In the genomic region with DNA sequence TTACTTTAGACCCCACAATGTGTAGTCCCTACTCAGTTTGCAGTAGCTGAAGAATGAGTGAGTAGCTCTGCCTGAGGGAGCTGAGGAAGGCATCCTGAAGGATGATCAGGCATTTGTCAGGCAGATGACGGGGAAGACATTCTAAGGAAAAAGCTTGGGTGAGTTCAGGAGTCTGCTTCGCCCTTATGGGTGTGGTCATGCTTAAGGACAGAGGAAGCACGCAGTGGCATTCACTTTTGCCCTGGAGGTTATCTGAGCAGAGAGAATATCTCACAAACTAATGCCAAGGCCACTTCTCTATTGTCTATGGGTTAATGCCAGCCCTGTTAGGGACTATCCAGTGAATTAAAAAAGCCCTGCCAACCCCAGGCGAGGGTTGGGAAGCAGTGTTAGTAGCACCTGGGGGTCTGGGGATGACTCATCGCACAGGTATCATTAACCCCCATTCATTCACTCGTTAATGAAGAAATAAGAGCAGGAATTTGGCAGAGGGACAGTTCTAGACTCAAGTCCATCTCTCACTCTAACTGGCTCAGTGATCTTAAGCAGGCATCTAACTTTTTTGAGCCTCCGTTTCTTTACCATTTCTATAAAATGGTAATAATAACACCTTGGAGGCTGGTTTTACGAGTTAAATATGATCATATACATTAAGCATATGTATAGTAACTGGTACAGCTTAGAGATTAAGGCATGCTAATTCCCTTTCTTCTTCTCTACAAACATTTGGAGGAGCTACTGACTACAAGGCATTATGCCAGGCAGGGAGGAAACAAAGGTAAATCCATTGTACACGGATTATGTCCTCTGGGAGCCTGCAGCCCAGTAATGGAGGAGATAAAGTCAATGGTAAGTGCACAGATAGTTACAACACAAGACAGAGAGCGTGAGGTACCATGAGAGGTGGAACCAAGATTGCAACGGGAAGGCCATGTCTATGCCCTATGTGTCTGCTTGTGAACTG, we compare ENCODE assay signal across 26 cellular contexts.
DNase-seq lines count a peak whose midpoint lies in the region; ATAC-seq, FAIRE-seq and TF ChIP-seq lines count a peak whose summit lies in the region.
"Had no signal": no experiment of that assay in that cellular context is flagged by ENCODE, and none has a peak within 500 bp of the region (broad histone marks: within the 10 kb centered on the region; RNA-seq: fewer than 3 reads in every experiment).

No MANE protein-coding gene starts in this region.

- no peak overlapping the region for H3K56ac ChIP-seq in IMR-90 (ENCODE audit: extremely low read depth, insufficient read depth, low read length)

- TF ChIP-seq CTCF in DOHH2 (IDR thresholded peaks at IDR 0.05; ENCODE audit: low read depth, low read length, poor library complexity, severe bottlenecking) (no peak), IMR-90 (conservative IDR thresholded peaks at IDR 0.05; ENCODE audit: low read depth, low read length) (no peak), K562 (IDR thresholded peaks at IDR 0.05 in 2 of 3, conservative IDR thresholded peaks at IDR 0.05 in 1 of 3; ENCODE audit: insufficient read depth in 2 of 3, low read depth in 1 of 3, low read length in 3 of 3) (no peak)

- H3K9me3 Mint-ChIP-seq in memory B cell: no peaks in the 10 kb centered on the region
- H3K9me3 Mint-ChIP-seq: CD4-positive, alpha-beta memory T cell; T-helper 1 cell treated with Interleukin-12 subunit alpha and Interleukin-12 subunit beta and Interleukin-4 antibody, amounts not matched to agents 30 μg/mL and 1 μg/mL, for 36 hours had no signal

- H3K27ac ChIP-seq in DOHH2 (ENCODE audit: low read depth, low read length): peak overlapping the region; percentile 95
- no peak overlapping the region for H3K27ac ChIP-seq in IMR-90 (ENCODE audit: insufficient read depth, low read length)
- no peak overlapping the region for H3K27ac ChIP-seq in K562 (ENCODE audit: extremely low read depth, low read depth, low read length)
- H3K27ac ChIP-seq: cardiac muscle cell, prostate gland, SJCRH30, thoracic aorta, WERI-Rb-1 had no signal

- H3K4ac ChIP-seq in IMR-90 (ENCODE audit: low read depth, low read length): no peak overlapping the region

- H3K36me3 ChIP-seq in DOHH2 (ENCODE audit: control insufficient read depth, low read length) (peaks cover 5% of the 10 kb centered on the region; the same call in 1 of the 2 replicates), IMR-90 (ENCODE audit: control insufficient read depth, insufficient read depth, low read length) (no peaks in the 10 kb centered on the region), K562 (ENCODE audit: control insufficient read depth, insufficient read depth, low read length) (no peaks in the 10 kb centered on the region)
- H3K36me3 ChIP-seq: cardiac muscle cell, prostate gland, SJCRH30, thoracic aorta, WERI-Rb-1 had no signal

- H3K4me3 ChIP-seq in DOHH2 (ENCODE audit: low read length) (peak overlapping the region; percentile 79), IMR-90 (ENCODE audit: insufficient read depth, low read depth, low read length) (no peak overlapping the region), K562 (no peak overlapping the region)
- H3K4me3 ChIP-seq: cardiac muscle cell, prostate gland, SJCRH30, thoracic aorta had no signal

- peaks cover 23% of the 10 kb centered on the region for H3K79me2 ChIP-seq in DOHH2 (ENCODE audit: control insufficient read depth, low read length)
- no peaks in the 10 kb centered on the region for H3K79me2 ChIP-seq in K562 (ENCODE audit: control insufficient read depth, insufficient read depth, low read length)

- no peak for FAIRE-seq in K562 (lab: Jason Lieb, UNC)
- FAIRE-seq: HTR-8/SVneo had no signal

- TF ChIP-seq POLR2A in IMR-90 (IDR thresholded peaks at IDR 0.05; ENCODE audit: low read depth, low read length) (no peak), K562 (conservative IDR thresholded peaks at IDR 0.05) (no peak)

- BruUV-seq in IMR-90 (replicated peaks; lab: Mats Ljungman, UMichigan): no TSS peak
- BruUV-seq in K562 (replicated peaks; lab: Mats Ljungman, UMichigan): no TSS peak

- peak overlapping the region; percentile 28; the same call in 1 of the 2 replicates for H2BK20ac ChIP-seq in IMR-90 (ENCODE audit: low read depth, low read length)

- H3F3A ChIP-seq in DOHH2 (ENCODE audit: control insufficient read depth, insufficient read depth): peaks cover 46% of the 10 kb centered on the region

- no peaks in the 10 kb centered on the region for H4K20me1 ChIP-seq in DOHH2 (ENCODE audit: control insufficient read depth, insufficient read depth, low read depth, low read length)
- H4K20me1 ChIP-seq in IMR-90 (ENCODE audit: insufficient read depth, low read length): no peaks in the 10 kb centered on the region
- 0 out of 2 replicates have a peak, but pooled peaks cover 4% of the 10 kb centered on the region for H4K20me1 ChIP-seq in K562 (replicated peaks; ENCODE audit: control insufficient read depth, insufficient read depth, low read length)

- H3K4me1 ChIP-seq in DOHH2 (ENCODE audit: control insufficient read depth, low read length) (peaks cover 92% of the 10 kb centered on the region), IMR-90 (ENCODE audit: control insufficient read depth, insufficient read depth, low read length) (peaks cover 3% of the 10 kb centered on the region; the same call in 1 of the 2 replicates), K562 (replicated peaks in 1 of 2; ENCODE audit: control insufficient read depth in 2 of 2, insufficient read depth in 2 of 2, low read length in 2 of 2) (no peaks in the 10 kb centered on the region)
- H3K4me1 ChIP-seq: prostate gland had no signal

- H3K9me1 ChIP-seq in IMR-90 (ENCODE audit: insufficient read depth, low read length) (no peaks in the 10 kb centered on the region), K562 (ENCODE audit: control insufficient read depth, insufficient read depth, low read length) (no peaks in the 10 kb centered on the region)

- no peak overlapping the region for H4K8ac ChIP-seq in IMR-90 (ENCODE audit: low read depth in 2 of 2, low read length in 2 of 2)

- ATAC-seq in IMR-90 (ENCODE audit: low read depth): no peak
- peak; percentile 30; the same call in 2 of the 3 replicates for ATAC-seq in K562
- ATAC-seq in memory B cell (ENCODE audit: low read depth): no peak
- ATAC-seq in GM18858 (IDR thresholded peaks at IDR 0.05; ENCODE audit: unreplicated experiment): no peak
- ATAC-seq: PC-3 had no signal

- CTCF ChIA-PET in IMR-90 (lab: Yijun Ruan, JAX): interaction anchor here (0.8 kb wide), 1 partner anchor 23 kb away, joined by 4 read pairs; no protein-coding TSS in a partner anchor
- CTCF ChIA-PET in K562 (lab: Yijun Ruan, JAX; ENCODE audit: low intra/inter-chr PET ratio): no interaction called here

- H3K27me3 ChIP-seq in DOHH2 (ENCODE audit: control insufficient read depth, low read length): no peaks in the 10 kb centered on the region
- H3K27me3 ChIP-seq in IMR-90 (ENCODE audit: control insufficient read depth, insufficient read depth, low read length): peaks cover 2% of the 10 kb centered on the region; the same call in 1 of the 2 replicates
- H3K27me3 ChIP-seq in K562 (ENCODE audit: control insufficient read depth in 2 of 2, insufficient read depth in 2 of 2, low read length in 2 of 2): peaks cover 22 to 30% of the 10 kb centered on the region in 2 experiments
- H3K27me3 ChIP-seq: cardiac muscle cell, SJCRH30 had no signal

- no peak overlapping the region for H4K5ac ChIP-seq in IMR-90 (ENCODE audit: low read depth, low read length)

- no peak overlapping the region for H2BK5ac ChIP-seq in IMR-90 (ENCODE audit: low read depth, low read length, poor library complexity, severe bottlenecking)

- no peak overlapping the region for H2AK5ac ChIP-seq in IMR-90 (ENCODE audit: low read depth, low read length)

- no peak overlapping the region for H3K9ac ChIP-seq in IMR-90 (ENCODE audit: low read depth, low read length)
- H3K9ac ChIP-seq in K562 (ENCODE audit: insufficient read depth in 1 of 2, low read depth in 2 of 2, low read length in 2 of 2): no peak overlapping the region

- H3K23ac ChIP-seq in IMR-90 (ENCODE audit: low read depth, low read length): no peak overlapping the region

- H2AK9ac ChIP-seq in IMR-90 (replicated peaks; ENCODE audit: low read depth, low read length, poor library complexity): no peak overlapping the region

- no peak for TF ChIP-seq EP300 in K562 (IDR thresholded peaks at IDR 0.05; ENCODE audit: low read length)

- no peak for TF ChIP-seq RAD21 in IMR-90 (IDR thresholded peaks at IDR 0.05; ENCODE audit: low read length)
- TF ChIP-seq RAD21 in K562 (CRISPR knock-in tag; conservative IDR thresholded peaks at IDR 0.05 in 1 of 2, IDR thresholded peaks at IDR 0.05 in 1 of 2): no peak

- no peak overlapping the region for H2BK15ac ChIP-seq in IMR-90 (ENCODE audit: low read depth, low read length)

- dilution Hi-C loops in IMR-90 (cut with HindIII; ENCODE audit: low sequenced_read_pairs, unreplicated experiment): no loop called here

- peaks cover 29% of the 10 kb centered on the region for H3K4me1 Mint-ChIP-seq in memory B cell

- POLR2A ChIA-PET in IMR-90 (lab: Charles Lee; ENCODE audit: unreplicated experiment) (no interaction called here), K562 (lab: Yijun Ruan, JAX) (no interaction called here)

- H3K4me3 Mint-ChIP-seq in memory B cell: peak overlapping the region; percentile 39
- H3K4me3 Mint-ChIP-seq: CD4-positive, alpha-beta memory T cell; T-helper 1 cell treated with Interleukin-12 subunit alpha and Interleukin-12 subunit beta and Interleukin-4 antibody, amounts not matched to agents 30 μg/mL and 1 μg/mL, for 36 hours had no signal

- H3K27me3 Mint-ChIP-seq in memory B cell: no peaks in the 10 kb centered on the region
- H3K27me3 Mint-ChIP-seq: CD4-positive, alpha-beta memory T cell had no signal

- no peaks in the 10 kb centered on the region for H3K9me2 ChIP-seq in DOHH2 (replicated peaks; ENCODE audit: control insufficient read depth, low read length)

- no peak overlapping the region for H3K14ac ChIP-seq in IMR-90 (replicated peaks; ENCODE audit: low read depth, low read length)

- H3K36me3 Mint-ChIP-seq in memory B cell: no peaks in the 10 kb centered on the region
- H3K36me3 Mint-ChIP-seq: CD4-positive, alpha-beta memory T cell had no signal

- H3K4me2 ChIP-seq in DOHH2 (ENCODE audit: low read length) (peak overlapping the region; percentile 86), IMR-90 (ENCODE audit: low read depth, low read length) (no peak overlapping the region), K562 (ENCODE audit: insufficient read depth, low read length) (no peak overlapping the region)

- 80% methylated on average over 1 of the region's 11 CpGs; no CpG with 5 or more reads in 1 of the 2 experiments for WGBS in IMR-90 (ENCODE audit: extremely low coverage in 2 of 2, insufficient read length in 1 of 2), 2 experiments
- 2% methylated on average over 11 of the region's 11 CpGs for WGBS in K562 (ENCODE audit: insufficient coverage, low coverage, missing lambda C conversion rate)

- no peak overlapping the region for H3K18ac ChIP-seq in IMR-90 (ENCODE audit: low read depth, low read length)

- H2BK120ac ChIP-seq in IMR-90 (ENCODE audit: low read depth, low read length): no peak overlapping the region

- no peaks in the 10 kb centered on the region for H3K79me1 ChIP-seq in IMR-90 (ENCODE audit: low read depth in 1 of 2, low read length in 2 of 2)

- intact Hi-C loops in IMR-90 (cut with micrococcal nuclease) (no loop called here), K562 (cut with micrococcal nuclease) (loop anchor here (10.0 kb wide), 1 partner anchor 310 kb away; no protein-coding TSS in a partner anchor), head of caudate nucleus (cut with DNase I) (no loop called here)

- DNase-seq in IMR-90 (no peak), K562 (ENCODE audit: extremely low read depth in 1 of 4, low spot score in 3 of 4) (no peak), memory B cell (ENCODE audit: low spot score in 2 of 2) (no peak), head of caudate nucleus (no peak), NCI-H1436 treated with DMSO at 0.1 percent for 48 hours (lab: John Stamatoyannopoulos, UW) (no peak)
- DNase-seq: activated CD4-positive, alpha-beta T cell treated with anti-CD3 and anti-CD28 coated beads, Interleukin-2, amount 50 U/mL, for 4 hours; activated gamma-delta T cell; amygdala; CD4-positive, alpha-beta memory T cell; foreskin melanocyte; H7; kidney glomerular epithelial cell; midbrain; NCI-H1417 treated with DMSO at 0.1 percent for 48 hours; NCI-H748 treated with DMSO at 0.1 percent for 48 hours; PC-3; SJCRH30; stimulated activated naive CD4-positive, alpha-beta T cell; WERI-Rb-1 had no signal

- H2AFZ ChIP-seq in IMR-90 (replicated peaks; ENCODE audit: low read length, poor library complexity) (no peak overlapping the region), K562 (ENCODE audit: low read depth, low read length) (no peak overlapping the region)

- in situ Hi-C loops in IMR-90 (cut with MboI; ENCODE audit: low sequenced_read_pairs): no loop called here
- in situ Hi-C loops in K562 (cut with MboI): no loop called here

- H4K91ac ChIP-seq in IMR-90 (ENCODE audit: insufficient read depth, low read depth, low read length): no peak overlapping the region

- H3K27ac Mint-ChIP-seq in memory B cell: no peak overlapping the region
- H3K27ac Mint-ChIP-seq: CD4-positive, alpha-beta memory T cell; T-helper 1 cell treated with Interleukin-12 subunit alpha and Interleukin-12 subunit beta and Interleukin-4 antibody, amounts not matched to agents 30 μg/mL and 1 μg/mL, for 36 hours had no signal

- H3K9me3 ChIP-seq in DOHH2 (ENCODE audit: control insufficient read depth, insufficient read depth, low read length): no peaks in the 10 kb centered on the region
- no peaks in the 10 kb centered on the region for H3K9me3 ChIP-seq in IMR-90 (ENCODE audit: control insufficient read depth, insufficient read depth, low read length)
- H3K9me3 ChIP-seq in K562 (replicated peaks; ENCODE audit: control insufficient read depth, insufficient read depth, low read depth, low read length): no peaks in the 10 kb centered on the region
- H3K9me3 ChIP-seq: prostate gland, SJCRH30, thoracic aorta had no signal
